In the genomic region with DNA sequence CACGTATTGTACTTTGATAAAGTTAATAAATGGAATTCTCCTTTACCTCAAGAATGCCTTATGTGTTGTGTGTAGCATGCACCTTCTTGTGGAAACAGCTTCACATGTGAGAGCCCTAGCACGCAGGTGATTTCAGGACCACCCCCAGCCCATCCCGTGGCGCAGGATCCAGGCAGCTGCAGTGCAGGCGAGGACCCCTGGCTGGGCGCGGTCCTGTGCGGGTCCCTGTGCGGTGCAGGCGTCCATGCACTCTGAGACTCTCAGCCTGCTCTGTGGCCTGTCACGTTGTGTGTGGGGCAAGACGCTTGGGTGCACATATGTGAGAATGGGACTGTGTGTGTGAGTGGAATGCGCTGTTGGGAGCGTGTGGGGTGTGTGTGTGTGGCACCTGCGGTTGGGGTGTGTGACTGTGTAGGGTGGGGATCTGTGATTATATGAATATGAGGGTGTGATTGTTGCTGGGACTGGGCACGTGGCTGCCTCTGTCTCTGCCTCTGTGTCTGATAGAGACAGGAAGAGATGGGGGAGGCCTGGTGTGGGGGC, we compare ENCODE assay signal across 1 cellular context.
TF ChIP-seq lines count a peak whose summit lies in the region.

No MANE protein-coding gene starts in this region.

TF ChIP-seq in SK-N-SH, 30 proteins besides CTCF, POLR2A, EP300 and RAD21 (continued from another document):
- no peak for TF ChIP-seq PBX3 (IDR thresholded peaks at IDR 0.05)
- TF ChIP-seq FOXM1 (IDR thresholded peaks at IDR 0.05; ENCODE audit: low read depth), result no peak
- TF ChIP-seq MAX (IDR thresholded peaks at IDR 0.05; ENCODE audit: low read depth), result no peak
- TF ChIP-seq TEAD4 (IDR thresholded peaks at IDR 0.05; ENCODE audit: borderline replicate concordance, insufficient read depth), result no peak
- no peak for TF ChIP-seq SMC3 (IDR thresholded peaks at IDR 0.05; ENCODE audit: low read depth, low read length)
- TF ChIP-seq ELF1 (IDR thresholded peaks at IDR 0.05), result no peak
- TF ChIP-seq, protein P1, sequence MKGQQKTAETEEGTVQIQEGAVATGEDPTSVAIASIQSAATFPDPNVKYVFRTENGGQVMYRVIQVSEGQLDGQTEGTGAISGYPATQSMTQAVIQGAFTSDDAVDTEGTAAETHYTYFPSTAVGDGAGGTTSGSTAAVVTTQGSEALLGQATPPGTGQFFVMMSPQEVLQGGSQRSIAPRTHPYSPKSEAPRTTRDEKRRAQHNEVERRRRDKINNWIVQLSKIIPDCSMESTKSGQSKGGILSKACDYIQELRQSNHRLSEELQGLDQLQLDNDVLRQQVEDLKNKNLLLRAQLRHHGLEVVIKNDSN (IDR thresholded peaks at IDR 0.05; ENCODE audit: borderline replicate concordance, low read depth), result no peak
- no peak for TF ChIP-seq REST (IDR thresholded peaks at IDR 0.05; ENCODE audit: low read depth, low read length)
- TF ChIP-seq RCOR1 (IDR thresholded peaks at IDR 0.05; ENCODE audit: low read length), result no peak
- no peak for TF ChIP-seq FOXJ3 (CRISPR knock-in tag; IDR thresholded peaks at IDR 0.05)
